1 cellular context compared by ENCODE assay signal in the genomic region with DNA sequence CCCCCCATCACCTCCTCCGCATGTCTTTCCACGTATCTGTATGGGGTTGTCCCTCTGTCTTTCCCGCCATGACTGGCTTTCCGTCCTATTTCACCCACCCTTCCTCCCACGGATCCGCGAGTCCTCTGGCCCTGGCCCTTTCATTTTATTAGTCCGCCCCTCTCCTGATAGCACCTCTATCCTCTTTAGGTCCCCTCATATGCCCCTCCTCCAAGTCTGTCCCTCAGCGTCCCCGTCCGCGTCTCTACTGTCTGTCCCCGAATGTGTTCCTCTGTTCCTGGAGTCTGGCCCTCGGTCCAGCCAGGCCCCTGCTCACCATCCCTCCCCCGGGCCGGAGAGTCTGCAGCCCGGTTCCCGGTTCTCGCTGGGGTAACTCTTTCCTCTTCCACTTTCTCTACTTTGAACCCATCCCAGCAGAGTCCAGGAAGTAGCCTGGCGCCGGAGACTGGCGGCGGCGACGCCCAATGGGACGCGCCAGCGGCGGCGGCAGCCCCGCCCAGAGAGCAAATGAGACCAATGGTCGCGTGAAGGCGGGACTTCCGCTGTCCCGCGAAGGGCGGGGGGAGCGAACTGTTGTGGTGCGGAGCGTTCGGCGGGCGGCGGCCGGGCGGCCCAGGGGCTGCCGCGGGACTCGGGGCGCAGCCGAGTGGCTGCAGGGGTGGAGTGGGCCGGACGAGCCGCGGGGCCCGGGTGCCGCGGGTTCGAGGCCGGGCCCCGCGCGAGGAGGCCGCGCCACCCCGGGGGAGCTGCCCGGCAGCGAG.
A peak's percentile ranks its signal among the peaks of the same experiment; 100 is the strongest.
TF ChIP-seq lines count a peak whose summit lies in the region.

A gene with protein sequence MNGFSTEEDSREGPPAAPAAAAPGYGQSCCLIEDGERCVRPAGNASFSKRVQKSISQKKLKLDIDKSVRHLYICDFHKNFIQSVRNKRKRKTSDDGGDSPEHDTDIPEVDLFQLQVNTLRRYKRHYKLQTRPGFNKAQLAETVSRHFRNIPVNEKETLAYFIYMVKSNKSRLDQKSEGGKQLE (plus strand): TSS at position 576 of the 761 bp plus-strand sequence. CDS start 608 bp downstream, outside the sequence.

TF ChIP-seq in WTC11, 78 proteins besides CTCF, POLR2A, EP300 and RAD21 (continued from another document and continues in another):
- TF ChIP-seq TP53 (CRISPR knock-in tag; IDR thresholded peaks at IDR 0.05) (no peak), ZNF219 (CRISPR knock-in tag; IDR thresholded peaks at IDR 0.05; ENCODE audit: borderline replicate concordance) (no peak), FOXK1 (CRISPR knock-in tag; IDR thresholded peaks at IDR 0.05) (0 out of 2 replicates have a peak, but pooled peaks have one; percentile 22), JUN (CRISPR knock-in tag; IDR thresholded peaks at IDR 0.05) (peak; percentile 51; the same call in 1 of the 2 replicates), HMGA2 (CRISPR knock-in tag; IDR thresholded peaks at IDR 0.05) (no peak), ZNF423 (CRISPR knock-in tag; IDR thresholded peaks at IDR 0.05) (no peak), TEAD1 (CRISPR knock-in tag; IDR thresholded peaks at IDR 0.05) (no peak), ZNF232 (CRISPR knock-in tag; IDR thresholded peaks at IDR 0.05) (no peak), GABPB1 (CRISPR knock-in tag; IDR thresholded peaks at IDR 0.05) (peak; percentile 50; the same call in 1 of the 2 replicates), GTF2I (CRISPR knock-in tag; conservative IDR thresholded peaks at IDR 0.05) (no peak), IRF2 (CRISPR knock-in tag; IDR thresholded peaks at IDR 0.05; ENCODE audit: borderline replicate concordance, low read depth) (no peak), SMAD3 (CRISPR knock-in tag; IDR thresholded peaks at IDR 0.05; ENCODE audit: borderline replicate concordance) (no peak), NFATC4 (CRISPR knock-in tag; IDR thresholded peaks at IDR 0.05) (no peak), FOXJ3 (CRISPR knock-in tag; IDR thresholded peaks at IDR 0.05; ENCODE audit: borderline replicate concordance) (no peak), ZBTB21 (CRISPR knock-in tag; IDR thresholded peaks at IDR 0.05; ENCODE audit: borderline replicate concordance) (no peak), GRHL2 (CRISPR knock-in tag; IDR thresholded peaks at IDR 0.05; ENCODE audit: insufficient replicate concordance, severe bottlenecking) (no peak), RORB (CRISPR knock-in tag; IDR thresholded peaks at IDR 0.05) (no peak), NFYB (CRISPR knock-in tag; conservative IDR thresholded peaks at IDR 0.05; ENCODE audit: low read depth) (peak; percentile 98), ZNF138 (CRISPR knock-in tag; conservative IDR thresholded peaks at IDR 0.05) (no peak)
- TF ChIP-seq, protein P1, sequence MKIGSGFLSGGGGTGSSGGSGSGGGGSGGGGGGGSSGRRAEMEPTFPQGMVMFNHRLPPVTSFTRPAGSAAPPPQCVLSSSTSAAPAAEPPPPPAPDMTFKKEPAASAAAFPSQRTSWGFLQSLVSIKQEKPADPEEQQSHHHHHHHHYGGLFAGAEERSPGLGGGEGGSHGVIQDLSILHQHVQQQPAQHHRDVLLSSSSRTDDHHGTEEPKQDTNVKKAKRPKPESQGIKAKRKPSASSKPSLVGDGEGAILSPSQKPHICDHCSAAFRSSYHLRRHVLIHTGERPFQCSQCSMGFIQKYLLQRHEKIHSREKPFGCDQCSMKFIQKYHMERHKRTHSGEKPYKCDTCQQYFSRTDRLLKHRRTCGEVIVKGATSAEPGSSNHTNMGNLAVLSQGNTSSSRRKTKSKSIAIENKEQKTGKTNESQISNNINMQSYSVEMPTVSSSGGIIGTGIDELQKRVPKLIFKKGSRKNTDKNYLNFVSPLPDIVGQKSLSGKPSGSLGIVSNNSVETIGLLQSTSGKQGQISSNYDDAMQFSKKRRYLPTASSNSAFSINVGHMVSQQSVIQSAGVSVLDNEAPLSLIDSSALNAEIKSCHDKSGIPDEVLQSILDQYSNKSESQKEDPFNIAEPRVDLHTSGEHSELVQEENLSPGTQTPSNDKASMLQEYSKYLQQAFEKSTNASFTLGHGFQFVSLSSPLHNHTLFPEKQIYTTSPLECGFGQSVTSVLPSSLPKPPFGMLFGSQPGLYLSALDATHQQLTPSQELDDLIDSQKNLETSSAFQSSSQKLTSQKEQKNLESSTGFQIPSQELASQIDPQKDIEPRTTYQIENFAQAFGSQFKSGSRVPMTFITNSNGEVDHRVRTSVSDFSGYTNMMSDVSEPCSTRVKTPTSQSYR (CRISPR knock-in tag; IDR thresholded peaks at IDR 0.05), result no peak
- TF ChIP-seq, protein P2, sequence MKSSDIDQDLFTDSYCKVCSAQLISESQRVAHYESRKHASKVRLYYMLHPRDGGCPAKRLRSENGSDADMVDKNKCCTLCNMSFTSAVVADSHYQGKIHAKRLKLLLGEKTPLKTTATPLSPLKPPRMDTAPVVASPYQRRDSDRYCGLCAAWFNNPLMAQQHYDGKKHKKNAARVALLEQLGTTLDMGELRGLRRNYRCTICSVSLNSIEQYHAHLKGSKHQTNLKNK (CRISPR knock-in tag; IDR thresholded peaks at IDR 0.05), result no peak
- TF ChIP-seq, protein P3, sequence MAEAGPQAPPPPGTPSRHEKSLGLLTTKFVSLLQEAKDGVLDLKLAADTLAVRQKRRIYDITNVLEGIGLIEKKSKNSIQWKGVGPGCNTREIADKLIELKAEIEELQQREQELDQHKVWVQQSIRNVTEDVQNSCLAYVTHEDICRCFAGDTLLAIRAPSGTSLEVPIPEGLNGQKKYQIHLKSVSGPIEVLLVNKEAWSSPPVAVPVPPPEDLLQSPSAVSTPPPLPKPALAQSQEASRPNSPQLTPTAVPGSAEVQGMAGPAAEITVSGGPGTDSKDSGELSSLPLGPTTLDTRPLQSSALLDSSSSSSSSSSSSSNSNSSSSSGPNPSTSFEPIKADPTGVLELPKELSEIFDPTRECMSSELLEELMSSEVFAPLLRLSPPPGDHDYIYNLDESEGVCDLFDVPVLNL (CRISPR knock-in tag; IDR thresholded peaks at IDR 0.05; ENCODE audit: borderline replicate concordance, low read depth), result no peak
- TF ChIP-seq, protein P4, sequence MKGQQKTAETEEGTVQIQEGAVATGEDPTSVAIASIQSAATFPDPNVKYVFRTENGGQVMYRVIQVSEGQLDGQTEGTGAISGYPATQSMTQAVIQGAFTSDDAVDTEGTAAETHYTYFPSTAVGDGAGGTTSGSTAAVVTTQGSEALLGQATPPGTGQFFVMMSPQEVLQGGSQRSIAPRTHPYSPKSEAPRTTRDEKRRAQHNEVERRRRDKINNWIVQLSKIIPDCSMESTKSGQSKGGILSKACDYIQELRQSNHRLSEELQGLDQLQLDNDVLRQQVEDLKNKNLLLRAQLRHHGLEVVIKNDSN (CRISPR knock-in tag; IDR thresholded peaks at IDR 0.05), result no peak
- TF ChIP-seq, protein P5, sequence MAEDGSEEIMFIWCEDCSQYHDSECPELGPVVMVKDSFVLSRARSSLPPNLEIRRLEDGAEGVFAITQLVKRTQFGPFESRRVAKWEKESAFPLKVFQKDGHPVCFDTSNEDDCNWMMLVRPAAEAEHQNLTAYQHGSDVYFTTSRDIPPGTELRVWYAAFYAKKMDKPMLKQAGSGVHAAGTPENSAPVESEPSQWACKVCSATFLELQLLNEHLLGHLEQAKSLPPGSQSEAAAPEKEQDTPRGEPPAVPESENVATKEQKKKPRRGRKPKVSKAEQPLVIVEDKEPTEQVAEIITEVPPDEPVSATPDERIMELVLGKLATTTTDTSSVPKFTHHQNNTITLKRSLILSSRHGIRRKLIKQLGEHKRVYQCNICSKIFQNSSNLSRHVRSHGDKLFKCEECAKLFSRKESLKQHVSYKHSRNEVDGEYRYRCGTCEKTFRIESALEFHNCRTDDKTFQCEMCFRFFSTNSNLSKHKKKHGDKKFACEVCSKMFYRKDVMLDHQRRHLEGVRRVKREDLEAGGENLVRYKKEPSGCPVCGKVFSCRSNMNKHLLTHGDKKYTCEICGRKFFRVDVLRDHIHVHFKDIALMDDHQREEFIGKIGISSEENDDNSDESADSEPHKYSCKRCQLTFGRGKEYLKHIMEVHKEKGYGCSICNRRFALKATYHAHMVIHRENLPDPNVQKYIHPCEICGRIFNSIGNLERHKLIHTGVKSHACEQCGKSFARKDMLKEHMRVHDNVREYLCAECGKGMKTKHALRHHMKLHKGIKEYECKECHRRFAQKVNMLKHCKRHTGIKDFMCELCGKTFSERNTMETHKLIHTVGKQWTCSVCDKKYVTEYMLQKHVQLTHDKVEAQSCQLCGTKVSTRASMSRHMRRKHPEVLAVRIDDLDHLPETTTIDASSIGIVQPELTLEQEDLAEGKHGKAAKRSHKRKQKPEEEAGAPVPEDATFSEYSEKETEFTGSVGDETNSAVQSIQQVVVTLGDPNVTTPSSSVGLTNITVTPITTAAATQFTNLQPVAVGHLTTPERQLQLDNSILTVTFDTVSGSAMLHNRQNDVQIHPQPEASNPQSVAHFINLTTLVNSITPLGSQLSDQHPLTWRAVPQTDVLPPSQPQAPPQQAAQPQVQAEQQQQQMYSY (CRISPR knock-in tag; IDR thresholded peaks at IDR 0.05), result no peak
- TF ChIP-seq, protein P6, sequence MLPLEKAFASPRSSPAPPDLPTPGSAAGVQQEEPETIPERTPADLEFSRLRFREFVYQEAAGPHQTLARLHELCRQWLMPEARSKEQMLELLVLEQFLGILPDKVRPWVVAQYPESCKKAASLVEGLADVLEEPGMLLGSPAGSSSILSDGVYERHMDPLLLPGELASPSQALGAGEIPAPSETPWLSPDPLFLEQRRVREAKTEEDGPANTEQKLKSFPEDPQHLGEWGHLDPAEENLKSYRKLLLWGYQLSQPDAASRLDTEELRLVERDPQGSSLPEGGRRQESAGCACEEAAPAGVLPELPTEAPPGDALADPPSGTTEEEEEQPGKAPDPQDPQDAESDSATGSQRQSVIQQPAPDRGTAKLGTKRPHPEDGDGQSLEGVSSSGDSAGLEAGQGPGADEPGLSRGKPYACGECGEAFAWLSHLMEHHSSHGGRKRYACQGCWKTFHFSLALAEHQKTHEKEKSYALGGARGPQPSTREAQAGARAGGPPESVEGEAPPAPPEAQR (CRISPR knock-in tag; IDR thresholded peaks at IDR 0.05), result no peak
- TF ChIP-seq, protein P7, sequence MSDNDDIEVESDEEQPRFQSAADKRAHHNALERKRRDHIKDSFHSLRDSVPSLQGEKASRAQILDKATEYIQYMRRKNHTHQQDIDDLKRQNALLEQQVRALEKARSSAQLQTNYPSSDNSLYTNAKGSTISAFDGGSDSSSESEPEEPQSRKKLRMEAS (CRISPR knock-in tag; IDR thresholded peaks at IDR 0.05), result 0 out of 2 replicates have a peak, but pooled peaks have one; percentile 22
- TF ChIP-seq, protein P8, sequence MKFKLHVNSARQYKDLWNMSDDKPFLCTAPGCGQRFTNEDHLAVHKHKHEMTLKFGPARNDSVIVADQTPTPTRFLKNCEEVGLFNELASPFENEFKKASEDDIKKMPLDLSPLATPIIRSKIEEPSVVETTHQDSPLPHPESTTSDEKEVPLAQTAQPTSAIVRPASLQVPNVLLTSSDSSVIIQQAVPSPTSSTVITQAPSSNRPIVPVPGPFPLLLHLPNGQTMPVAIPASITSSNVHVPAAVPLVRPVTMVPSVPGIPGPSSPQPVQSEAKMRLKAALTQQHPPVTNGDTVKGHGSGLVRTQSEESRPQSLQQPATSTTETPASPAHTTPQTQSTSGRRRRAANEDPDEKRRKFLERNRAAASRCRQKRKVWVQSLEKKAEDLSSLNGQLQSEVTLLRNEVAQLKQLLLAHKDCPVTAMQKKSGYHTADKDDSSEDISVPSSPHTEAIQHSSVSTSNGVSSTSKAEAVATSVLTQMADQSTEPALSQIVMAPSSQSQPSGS (CRISPR knock-in tag; IDR thresholded peaks at IDR 0.05; ENCODE audit: borderline replicate concordance, low read depth), result no peak
- TF ChIP-seq, protein P9, sequence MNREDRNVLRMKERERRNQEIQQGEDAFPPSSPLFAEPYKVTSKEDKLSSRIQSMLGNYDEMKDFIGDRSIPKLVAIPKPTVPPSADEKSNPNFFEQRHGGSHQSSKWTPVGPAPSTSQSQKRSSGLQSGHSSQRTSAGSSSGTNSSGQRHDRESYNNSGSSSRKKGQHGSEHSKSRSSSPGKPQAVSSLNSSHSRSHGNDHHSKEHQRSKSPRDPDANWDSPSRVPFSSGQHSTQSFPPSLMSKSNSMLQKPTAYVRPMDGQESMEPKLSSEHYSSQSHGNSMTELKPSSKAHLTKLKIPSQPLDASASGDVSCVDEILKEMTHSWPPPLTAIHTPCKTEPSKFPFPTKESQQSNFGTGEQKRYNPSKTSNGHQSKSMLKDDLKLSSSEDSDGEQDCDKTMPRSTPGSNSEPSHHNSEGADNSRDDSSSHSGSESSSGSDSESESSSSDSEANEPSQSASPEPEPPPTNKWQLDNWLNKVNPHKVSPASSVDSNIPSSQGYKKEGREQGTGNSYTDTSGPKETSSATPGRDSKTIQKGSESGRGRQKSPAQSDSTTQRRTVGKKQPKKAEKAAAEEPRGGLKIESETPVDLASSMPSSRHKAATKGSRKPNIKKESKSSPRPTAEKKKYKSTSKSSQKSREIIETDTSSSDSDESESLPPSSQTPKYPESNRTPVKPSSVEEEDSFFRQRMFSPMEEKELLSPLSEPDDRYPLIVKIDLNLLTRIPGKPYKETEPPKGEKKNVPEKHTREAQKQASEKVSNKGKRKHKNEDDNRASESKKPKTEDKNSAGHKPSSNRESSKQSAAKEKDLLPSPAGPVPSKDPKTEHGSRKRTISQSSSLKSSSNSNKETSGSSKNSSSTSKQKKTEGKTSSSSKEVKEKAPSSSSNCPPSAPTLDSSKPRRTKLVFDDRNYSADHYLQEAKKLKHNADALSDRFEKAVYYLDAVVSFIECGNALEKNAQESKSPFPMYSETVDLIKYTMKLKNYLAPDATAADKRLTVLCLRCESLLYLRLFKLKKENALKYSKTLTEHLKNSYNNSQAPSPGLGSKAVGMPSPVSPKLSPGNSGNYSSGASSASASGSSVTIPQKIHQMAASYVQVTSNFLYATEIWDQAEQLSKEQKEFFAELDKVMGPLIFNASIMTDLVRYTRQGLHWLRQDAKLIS (CRISPR knock-in tag; IDR thresholded peaks at IDR 0.05; ENCODE audit: borderline replicate concordance), result no peak
- TF ChIP-seq, protein P10, sequence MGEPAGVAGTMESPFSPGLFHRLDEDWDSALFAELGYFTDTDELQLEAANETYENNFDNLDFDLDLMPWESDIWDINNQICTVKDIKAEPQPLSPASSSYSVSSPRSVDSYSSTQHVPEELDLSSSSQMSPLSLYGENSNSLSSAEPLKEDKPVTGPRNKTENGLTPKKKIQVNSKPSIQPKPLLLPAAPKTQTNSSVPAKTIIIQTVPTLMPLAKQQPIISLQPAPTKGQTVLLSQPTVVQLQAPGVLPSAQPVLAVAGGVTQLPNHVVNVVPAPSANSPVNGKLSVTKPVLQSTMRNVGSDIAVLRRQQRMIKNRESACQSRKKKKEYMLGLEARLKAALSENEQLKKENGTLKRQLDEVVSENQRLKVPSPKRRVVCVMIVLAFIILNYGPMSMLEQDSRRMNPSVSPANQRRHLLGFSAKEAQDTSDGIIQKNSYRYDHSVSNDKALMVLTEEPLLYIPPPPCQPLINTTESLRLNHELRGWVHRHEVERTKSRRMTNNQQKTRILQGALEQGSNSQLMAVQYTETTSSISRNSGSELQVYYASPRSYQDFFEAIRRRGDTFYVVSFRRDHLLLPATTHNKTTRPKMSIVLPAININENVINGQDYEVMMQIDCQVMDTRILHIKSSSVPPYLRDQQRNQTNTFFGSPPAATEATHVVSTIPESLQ (CRISPR knock-in tag; IDR thresholded peaks at IDR 0.05), result no peak
- TF ChIP-seq, protein P11, sequence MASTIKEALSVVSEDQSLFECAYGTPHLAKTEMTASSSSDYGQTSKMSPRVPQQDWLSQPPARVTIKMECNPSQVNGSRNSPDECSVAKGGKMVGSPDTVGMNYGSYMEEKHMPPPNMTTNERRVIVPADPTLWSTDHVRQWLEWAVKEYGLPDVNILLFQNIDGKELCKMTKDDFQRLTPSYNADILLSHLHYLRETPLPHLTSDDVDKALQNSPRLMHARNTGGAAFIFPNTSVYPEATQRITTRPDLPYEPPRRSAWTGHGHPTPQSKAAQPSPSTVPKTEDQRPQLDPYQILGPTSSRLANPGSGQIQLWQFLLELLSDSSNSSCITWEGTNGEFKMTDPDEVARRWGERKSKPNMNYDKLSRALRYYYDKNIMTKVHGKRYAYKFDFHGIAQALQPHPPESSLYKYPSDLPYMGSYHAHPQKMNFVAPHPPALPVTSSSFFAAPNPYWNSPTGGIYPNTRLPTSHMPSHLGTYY (CRISPR knock-in tag; IDR thresholded peaks at IDR 0.05), result no peak
- TF ChIP-seq, protein P12, sequence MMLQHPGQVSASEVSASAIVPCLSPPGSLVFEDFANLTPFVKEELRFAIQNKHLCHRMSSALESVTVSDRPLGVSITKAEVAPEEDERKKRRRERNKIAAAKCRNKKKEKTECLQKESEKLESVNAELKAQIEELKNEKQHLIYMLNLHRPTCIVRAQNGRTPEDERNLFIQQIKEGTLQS (CRISPR knock-in tag; conservative IDR thresholded peaks at IDR 0.05), result no peak
